In the genomic region with DNA sequence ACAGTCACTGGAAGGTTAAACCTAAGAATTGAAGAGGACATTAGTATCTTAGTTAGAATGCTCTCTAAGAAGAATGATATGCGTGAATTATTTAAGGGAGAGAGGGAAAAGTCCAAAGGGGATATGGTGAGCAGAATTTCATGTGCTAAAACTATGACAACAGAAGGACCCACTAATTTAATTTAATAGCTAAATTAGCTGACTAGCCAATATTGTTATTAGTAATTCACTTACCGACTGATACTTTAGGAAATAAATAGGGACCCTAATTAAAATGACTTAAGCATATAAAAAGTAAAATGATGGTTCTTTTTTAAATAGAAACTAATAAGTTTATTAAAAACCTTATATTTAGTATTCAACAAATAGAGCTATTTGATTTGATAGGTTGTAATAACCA, we compare ENCODE assay signal across 25 cellular contexts.
"Had no signal": no experiment of that assay in that cellular context is flagged by ENCODE, and none has a peak within 500 bp of the region (broad histone marks: within the 10 kb centered on the region; RNA-seq: fewer than 3 reads in every experiment).

No MANE protein-coding gene starts in this region.

- DNase-seq: dermis blood vessel endothelial cell; dorsolateral prefrontal cortex; effector CD4-positive, alpha-beta T cell; effector memory CD4-positive, alpha-beta T cell; erythroblast; esophagus squamous epithelium; foreskin fibroblast; gastrocnemius medialis; glutamatergic neuron; head of caudate nucleus; heart right ventricle; hippocampal formation; left cardiac atrium; left lung; left ventricle myocardium superior; lower lobe of right lung; mesenchymal stem cell; mucosa of descending colon; naive B cell had no signal

- H3K9me3 ChIP-seq: gastrocnemius medialis, lower lobe of right lung, mucosa of descending colon had no signal

- ATAC-seq: esophagus mucosa, gastrocnemius medialis, heart right ventricle, left cardiac atrium, left lung, left ventricle myocardium superior, lower lobe of right lung, mucosa of descending colon had no signal

- H3K4me1 Mint-ChIP-seq: mesothelial cell of epicardium, naive B cell had no signal

- H3K27ac ChIP-seq: coronary artery, dorsolateral prefrontal cortex, epithelial cell of prostate, esophagus squamous epithelium, gastrocnemius medialis, heart right ventricle, left lung, lower lobe of right lung had no signal

- H3K27ac Mint-ChIP-seq: mesothelial cell of epicardium, naive B cell had no signal

- H3K27me3 ChIP-seq: dorsolateral prefrontal cortex, esophagus squamous epithelium, gastrocnemius medialis, heart right ventricle, left lung had no signal

- H3K4me3 ChIP-seq: coronary artery, dorsolateral prefrontal cortex, esophagus squamous epithelium, gastrocnemius medialis, heart right ventricle, left lung, lower lobe of right lung, mucosa of descending colon had no signal

- H3K4me1 ChIP-seq: esophagus squamous epithelium, gastrocnemius medialis, heart right ventricle, left lung, lower lobe of right lung had no signal

- H3K36me3 ChIP-seq: esophagus squamous epithelium, gastrocnemius medialis, heart right ventricle, left lung, lower lobe of right lung had no signal

- H3K27me3 Mint-ChIP-seq: naive B cell had no signal

- FAIRE-seq: islet of Langerhans, keratinocyte had no signal

- H3K4me3 Mint-ChIP-seq: mesothelial cell of epicardium, naive B cell had no signal
